In genomic region chr5:124576848-124577409, GRCh38 we compare ENCODE assay signal across 11 cellular contexts.
DNase-seq lines count a peak whose midpoint lies in the region; ATAC-seq lines count a peak whose summit lies in the region.
"Had no signal": no experiment of that assay in that cellular context is flagged by ENCODE, and none has a peak within 500 bp of the region (broad histone marks: within the 10 kb centered on the region; RNA-seq: fewer than 3 reads in every experiment).

No MANE protein-coding gene starts in this region.

- peaks cover 0 to 4% of the 10 kb centered on the region in 2 donors for H3K4me1 ChIP-seq in aorta (ENCODE audit: control insufficient read depth in 1 of 2, insufficient read depth in 2 of 2, low read length in 2 of 2)

- peaks cover 0 to 1% of the 10 kb centered on the region in 2 donors for H3K9me3 Mint-ChIP-seq in stimulated activated naive B cell treated with anti-CD40 and anti-IgM and Interleukin-4, amounts not matched to agents 10 μg/mL and 1 μg/mL and 100 μg/mL, for 72 hours

- no peak overlapping the region for H3K4me3 ChIP-seq in aorta (ENCODE audit: low read length in 2 of 2)

- whole genome bisulfite sequencing in aorta, 2 donors: 75 to 81% methylated on average over 4 of the region's 4 CpGs

- no peaks in the 10 kb centered on the region for H3K36me3 ChIP-seq in aorta (ENCODE audit: control insufficient read depth in 1 of 2, insufficient read depth in 2 of 2, low read length in 1 of 2)

- DNase-seq in stimulated activated naive B cell treated with anti-CD40 and anti-IgM and Interleukin-4, amounts not matched to agents 10 μg/mL and 1 μg/mL and 100 μg/mL, for 72 hours: peak; percentile 26
- no peak for DNase-seq in epidermal melanocyte (ENCODE audit: insufficient read length, low spot score)
- DNase-seq in aorta: no peak
- no peak for DNase-seq in Right ventricle myocardium superior
- DNase-seq: anterior cingulate cortex, DMS153, NCI-H1694 treated with DMSO at 0.1 percent for 48 hours, PC-3 had no signal

- H3K9me3 ChIP-seq in aorta (ENCODE audit: control insufficient read depth, low read length): no peaks in the 10 kb centered on the region

- peaks cover 13 to 26% of the 10 kb centered on the region in 2 donors for H3K4me1 Mint-ChIP-seq in stimulated activated naive B cell treated with anti-CD40 and anti-IgM and Interleukin-4, amounts not matched to agents 10 μg/mL and 1 μg/mL and 100 μg/mL, for 72 hours

- H3K36me3 Mint-ChIP-seq in stimulated activated naive B cell treated with anti-CD40 and anti-IgM and Interleukin-4, amounts not matched to agents 10 μg/mL and 1 μg/mL and 100 μg/mL, for 72 hours: peaks cover 0 to 2% of the 10 kb centered on the region in 2 donors

- intact Hi-C loops in aorta (cut with DNase I) (no loop called here), Right ventricle myocardium superior (cut with DNase I) (no loop called here)

- no peak overlapping the region for H3K27ac ChIP-seq in aorta (ENCODE audit: low read depth in 1 of 2, low read length in 2 of 2)

- H3K4me3 Mint-ChIP-seq in stimulated activated naive B cell treated with anti-CD40 and anti-IgM and Interleukin-4, amounts not matched to agents 10 μg/mL and 1 μg/mL and 100 μg/mL, for 72 hours: no peak overlapping the region

- peak; percentile 81 for ATAC-seq in GM19328 (IDR thresholded peaks at IDR 0.05; ENCODE audit: unreplicated experiment)
- ATAC-seq in HG02642 (IDR thresholded peaks at IDR 0.05; ENCODE audit: poor library complexity, unreplicated experiment): peak; percentile 89
- peak; percentile 92 for ATAC-seq in HG03469 (IDR thresholded peaks at IDR 0.05; ENCODE audit: unreplicated experiment)
- ATAC-seq in stimulated activated naive B cell treated with anti-CD40 and anti-IgM and Interleukin-4, amounts not matched to agents 10 μg/mL and 1 μg/mL and 100 μg/mL, for 72 hours (replicated peaks): peak; percentile 98 to 99
- ATAC-seq in aorta (ENCODE audit: low FRiP score): no peak
- ATAC-seq in Right ventricle myocardium superior (ENCODE audit: poor library complexity): no peak
- ATAC-seq: PC-3 had no signal

- H3K27me3 Mint-ChIP-seq in stimulated activated naive B cell treated with anti-CD40 and anti-IgM and Interleukin-4, amounts not matched to agents 10 μg/mL and 1 μg/mL and 100 μg/mL, for 72 hours: peaks cover 0 to 8% of the 10 kb centered on the region in 2 donors

- H3K27me3 ChIP-seq in aorta (ENCODE audit: control insufficient read depth in 1 of 2, insufficient read depth in 2 of 2, low read length in 1 of 2): no peaks in the 10 kb centered on the region

- H3K27ac Mint-ChIP-seq in stimulated activated naive B cell treated with anti-CD40 and anti-IgM and Interleukin-4, amounts not matched to agents 10 μg/mL and 1 μg/mL and 100 μg/mL, for 72 hours: no peak overlapping the region

Comparison
In these comparisons a context has a peak if more than half of its experiments do, and no peak if none do; other contexts are left out.
1. ATAC-seq: peak in GM19328 (single experiment), HG02642 (single experiment), HG03469 (single experiment) and stimulated activated naive B cell treated with anti-CD40 and anti-IgM and Interleukin-4, amounts not matched to agents 10 μg/mL and 1 μg/mL and 100 μg/mL, for 72 hours (2 of 2); none in aorta (single experiment) and Right ventricle myocardium superior (single experiment).